28 cellular contexts compared by ENCODE assay signal in the genomic region with DNA sequence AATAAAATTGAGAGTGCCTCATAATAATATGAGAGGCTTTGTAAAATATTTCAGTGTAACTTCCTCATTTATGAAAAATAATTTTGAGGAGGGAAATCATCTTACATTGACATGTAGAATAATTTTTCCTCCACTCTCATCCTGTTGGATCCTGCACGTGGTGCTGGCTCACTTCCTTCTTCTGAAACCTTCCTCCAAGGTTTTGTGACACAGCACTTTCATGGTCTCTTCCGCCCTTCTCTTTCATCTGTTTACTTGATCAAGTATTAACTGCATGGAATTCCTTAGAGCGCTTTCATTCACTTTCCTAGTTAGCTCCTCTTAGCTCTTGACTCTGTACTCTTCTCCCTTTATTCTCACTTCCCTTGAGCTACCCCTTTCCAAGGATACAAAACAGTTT.
"Had no signal": no experiment of that assay in that cellular context is flagged by ENCODE, and none has a peak within 500 bp of the region (broad histone marks: within the 10 kb centered on the region; RNA-seq: fewer than 3 reads in every experiment).

No MANE protein-coding gene starts in this region.

- H3K4me1 ChIP-seq: adrenal gland, esophagus squamous epithelium, left lung, pancreas, stomach, thyroid gland, upper lobe of left lung had no signal

- H3K4me1 Mint-ChIP-seq: activated B cell treated with CpG ODN at 0.5 μM for 24 hours; activated naive CD8-positive, alpha-beta T cell treated with anti-CD3 and anti-CD28 coated beads for 36 hours; brain; stimulated activated naive B cell treated with anti-CD40 and anti-IgM and Interleukin-4, amounts not matched to agents 10 μg/mL and 1 μg/mL and 100 μg/mL, for 72 hours had no signal

- H3K4me3 Mint-ChIP-seq: activated B cell treated with CpG ODN at 0.5 μM for 24 hours; activated CD8-positive, alpha-beta T cell treated with anti-CD3 and anti-CD28 coated beads for 36 hours; activated naive CD8-positive, alpha-beta T cell treated with anti-CD3 and anti-CD28 coated beads for 36 hours; activated T-cell treated with anti-CD3 and anti-CD28 coated beads, Interleukin-2, amount 50 U/mL, for 72 hours; brain; nephron progenitor cell; stimulated activated naive B cell treated with anti-CD40 and anti-IgM and Interleukin-4, amounts not matched to agents 10 μg/mL and 1 μg/mL and 100 μg/mL, for 72 hours; T-helper 17 cell had no signal

- H3K27me3 Mint-ChIP-seq: activated B cell treated with CpG ODN at 0.5 μM for 24 hours; activated CD8-positive, alpha-beta T cell treated with anti-CD3 and anti-CD28 coated beads for 36 hours; activated naive CD8-positive, alpha-beta T cell treated with anti-CD3 and anti-CD28 coated beads for 36 hours; brain; stimulated activated naive B cell treated with anti-CD40 and anti-IgM and Interleukin-4, amounts not matched to agents 10 μg/mL and 1 μg/mL and 100 μg/mL, for 72 hours; T-helper 17 cell had no signal

- H3K27ac ChIP-seq: adrenal gland, epithelial cell of prostate, esophagus squamous epithelium, left lung, pancreas, stomach, thyroid gland had no signal

- H3K27me3 ChIP-seq: adrenal gland, esophagus squamous epithelium, heart right ventricle, left lung, pancreas, stomach, thyroid gland, upper lobe of left lung had no signal

- H3K4me3 ChIP-seq: adrenal gland, esophagus squamous epithelium, heart right ventricle, left lung, lung, pancreas, stomach, thyroid gland, upper lobe of left lung had no signal

- FAIRE-seq: pancreas had no signal

- DNase-seq: activated B cell treated with CpG ODN at 0.5 μM for 24 hours; activated CD4-positive, alpha-beta T cell treated with anti-CD3 and anti-CD28 coated beads, Interleukin-2, amount 50 U/mL, for 1 hour; activated CD8-positive, alpha-beta T cell treated with anti-CD3 and anti-CD28 coated beads for 36 hours; activated naive CD4-positive, alpha-beta T cell; activated naive CD8-positive, alpha-beta T cell treated with anti-CD3 and anti-CD28 coated beads for 36 hours; activated T-cell treated with anti-CD3 and anti-CD28 coated beads, Interleukin-2, amount 50 U/mL, for 72 hours; adrenal gland; aorta; caudate nucleus; esophagus squamous epithelium; foreskin melanocyte; heart right ventricle; kidney glomerular epithelial cell; left lung; nephron progenitor cell; pancreas; right cardiac atrium; stimulated activated CD4-positive, alpha-beta T cell treated with anti-CD3 and anti-CD28 coated beads, Interleukin-15, amount 100 ng/mL, for 24 hours; stimulated activated CD4-positive, alpha-beta T cell treated with anti-CD3 and anti-CD28 coated beads, Interleukin-2, amount 100 ng/mL, for 24 hours; stimulated activated naive B cell treated with anti-CD40 and anti-IgM and Interleukin-4, amounts not matched to agents 10 μg/mL and 1 μg/mL and 100 μg/mL, for 72 hours; stomach; T-helper 17 cell; T1000; thyroid gland; upper lobe of left lung had no signal

- H3K27ac Mint-ChIP-seq: activated B cell treated with CpG ODN at 0.5 μM for 24 hours; activated CD8-positive, alpha-beta T cell treated with anti-CD3 and anti-CD28 coated beads for 36 hours; activated naive CD8-positive, alpha-beta T cell treated with anti-CD3 and anti-CD28 coated beads for 36 hours; activated T-cell treated with anti-CD3 and anti-CD28 coated beads, Interleukin-2, amount 50 U/mL, for 72 hours; brain; nephron progenitor cell; stimulated activated naive B cell treated with anti-CD40 and anti-IgM and Interleukin-4, amounts not matched to agents 10 μg/mL and 1 μg/mL and 100 μg/mL, for 72 hours; T-helper 17 cell had no signal

- ATAC-seq: activated CD8-positive, alpha-beta T cell treated with anti-CD3 and anti-CD28 coated beads for 36 hours; activated T-cell treated with anti-CD3 and anti-CD28 coated beads, Interleukin-2, amount 50 U/mL, for 72 hours; heart right ventricle; left lung; pancreas; right cardiac atrium; stimulated activated naive B cell treated with anti-CD40 and anti-IgM and Interleukin-4, amounts not matched to agents 10 μg/mL and 1 μg/mL and 100 μg/mL, for 72 hours; T-helper 17 cell had no signal

- H3K9me3 Mint-ChIP-seq: activated B cell treated with CpG ODN at 0.5 μM for 24 hours; activated CD8-positive, alpha-beta T cell treated with anti-CD3 and anti-CD28 coated beads for 36 hours; activated naive CD8-positive, alpha-beta T cell treated with anti-CD3 and anti-CD28 coated beads for 36 hours; activated T-cell treated with anti-CD3 and anti-CD28 coated beads, Interleukin-2, amount 50 U/mL, for 72 hours; brain; nephron progenitor cell; stimulated activated naive B cell treated with anti-CD40 and anti-IgM and Interleukin-4, amounts not matched to agents 10 μg/mL and 1 μg/mL and 100 μg/mL, for 72 hours had no signal

- H3K9me3 ChIP-seq: esophagus squamous epithelium, heart right ventricle, left lung, pancreas, stomach, thyroid gland, upper lobe of left lung had no signal
